In genomic region chr2:124063596-124063995, GRCh38 we compare ENCODE assay signal across 9 cellular contexts. TPM values are rescaled to one million over a fixed set of nuclear protein-coding genes. Genes with fewer than 3 reads are reported as not detected.
"Had no signal": no experiment of that assay in that cellular context is flagged by ENCODE, and none has a peak within 500 bp of the region (broad histone marks: within the 10 kb centered on the region; RNA-seq: fewer than 3 reads in every experiment).

No MANE protein-coding gene starts in this region.

- ATAC-seq: GM12878 had no signal

- H3K4me3 ChIP-seq: GM12878 had no signal

- DNase-seq: GDM1, GF-D8 had no signal

- FAIRE-seq: G401.6, GM12878, GM12891, GM12892, GM18507, GM19239 had no signal

RNA-seq across cellular contexts. Expression of gene CNTNAP5, which starts 38.5 kb away (rescaled TPM):
- total RNA-seq: G401, GM12878 had no signal
- polyA plus RNA-seq: GM12878 had no signal
